10 cellular contexts compared by ENCODE assay signal in genomic region chr17:66549312-66549705, GRCh38.
DNase-seq lines count a peak whose midpoint lies in the region; ATAC-seq and TF ChIP-seq lines count a peak whose summit lies in the region.
"Had no signal": no experiment of that assay in that cellular context is flagged by ENCODE, and none has a peak within 500 bp of the region (broad histone marks: within the 10 kb centered on the region; RNA-seq: fewer than 3 reads in every experiment).

No MANE protein-coding gene starts in this region.

- peaks cover 22% of the 10 kb centered on the region for H3K9me3 Mint-ChIP-seq in HFFc6
- peaks cover 4% of the 10 kb centered on the region for H3K9me3 Mint-ChIP-seq in stimulated activated effector memory CD8-positive, alpha-beta T cell treated with anti-CD3 and anti-CD28 coated beads, Interleukin-12 subunit alpha, Interleukin-12 subunit beta, amount 100 ng/mL, for 72 hours
- H3K9me3 Mint-ChIP-seq in activated naive CD4-positive, alpha-beta T cell treated with anti-CD3 and anti-CD28 coated beads, Interleukin-2, amount 50 U/mL, for 72 hours: peaks cover 0 to 11% of the 10 kb centered on the region in 2 donors

- H3K79me2 ChIP-seq in SU-DHL-6 (ENCODE audit: insufficient read depth, low read length): peaks cover 88% of the 10 kb centered on the region

- peak overlapping the region; percentile 85 for H3K27ac Mint-ChIP-seq in HFFc6
- no peak overlapping the region for H3K27ac Mint-ChIP-seq in stimulated activated effector memory CD8-positive, alpha-beta T cell treated with anti-CD3 and anti-CD28 coated beads, Interleukin-12 subunit alpha, Interleukin-12 subunit beta, amount 100 ng/mL, for 72 hours
- H3K27ac Mint-ChIP-seq in activated naive CD4-positive, alpha-beta T cell treated with anti-CD3 and anti-CD28 coated beads, Interleukin-2, amount 50 U/mL, for 72 hours: peak overlapping the region in 1 of 2 donors; percentile 13

- no peak for TF ChIP-seq CTCF in HFFc6 (IDR thresholded peaks at IDR 0.05)
- no peak for TF ChIP-seq CTCF in SU-DHL-6 (IDR thresholded peaks at IDR 0.05; ENCODE audit: insufficient read depth, low read length, poor library complexity, severe bottlenecking)
- no peak for TF ChIP-seq CTCF in fibroblast of the aortic adventitia (IDR thresholded peaks at IDR 0.05; ENCODE audit: insufficient read depth, low read length)

- H3K4me3 ChIP-seq in SU-DHL-6 (ENCODE audit: insufficient read depth, low read length, poor library complexity, severe bottlenecking) (no peak overlapping the region), fibroblast of the aortic adventitia (ENCODE audit: low read depth, low read length) (no peak overlapping the region)

- no peaks in the 10 kb centered on the region for H3F3A ChIP-seq in SU-DHL-6 (ENCODE audit: insufficient read depth)

- no peaks in the 10 kb centered on the region for H4K20me1 ChIP-seq in SU-DHL-6 (ENCODE audit: low read depth, low read length)

- H3K27me3 Mint-ChIP-seq in HFFc6 (ENCODE audit: insufficient read depth): peaks cover 1% of the 10 kb centered on the region

- H3K27ac ChIP-seq in SU-DHL-6 (ENCODE audit: low read depth, low read length): peak overlapping the region; percentile 3; the same call in 1 of the 2 replicates
- H3K27ac ChIP-seq: WERI-Rb-1 had no signal

- peak; percentile 6 for ATAC-seq in stimulated activated effector memory CD8-positive, alpha-beta T cell treated with anti-CD3 and anti-CD28 coated beads, Interleukin-12 subunit alpha, Interleukin-12 subunit beta, amount 100 ng/mL, for 72 hours
- no peak for ATAC-seq in activated naive CD4-positive, alpha-beta T cell treated with anti-CD3 and anti-CD28 coated beads, Interleukin-2, amount 50 U/mL, for 72 hours
- ATAC-seq in HG03108 (IDR thresholded peaks at IDR 0.05; ENCODE audit: unreplicated experiment): no peak

- no peak overlapping the region for H3K9ac ChIP-seq in SU-DHL-6 (ENCODE audit: low read length)

- H3K27me3 ChIP-seq in SU-DHL-6 (ENCODE audit: low read length): no peaks in the 10 kb centered on the region

- H3K36me3 Mint-ChIP-seq in HFFc6 (ENCODE audit: low read depth): peaks cover 36% of the 10 kb centered on the region
- peaks cover 9% of the 10 kb centered on the region for H3K36me3 Mint-ChIP-seq in stimulated activated effector memory CD8-positive, alpha-beta T cell treated with anti-CD3 and anti-CD28 coated beads, Interleukin-12 subunit alpha, Interleukin-12 subunit beta, amount 100 ng/mL, for 72 hours
- H3K36me3 Mint-ChIP-seq in activated naive CD4-positive, alpha-beta T cell treated with anti-CD3 and anti-CD28 coated beads, Interleukin-2, amount 50 U/mL, for 72 hours: peaks cover 7 to 42% of the 10 kb centered on the region in 2 donors

- no peaks in the 10 kb centered on the region for H3K9me3 ChIP-seq in SU-DHL-6 (ENCODE audit: insufficient read depth, low read length)

- no peak overlapping the region for H2AFZ ChIP-seq in SU-DHL-6 (ENCODE audit: low read depth, low read length, severe bottlenecking)

- no peak overlapping the region for H3K4me2 ChIP-seq in SU-DHL-6 (ENCODE audit: low read depth, low read length, poor library complexity, severe bottlenecking)

- peaks cover 74% of the 10 kb centered on the region for H3K4me1 Mint-ChIP-seq in HFFc6 (ENCODE audit: low read depth)
- peaks cover 27% of the 10 kb centered on the region for H3K4me1 Mint-ChIP-seq in stimulated activated effector memory CD8-positive, alpha-beta T cell treated with anti-CD3 and anti-CD28 coated beads, Interleukin-12 subunit alpha, Interleukin-12 subunit beta, amount 100 ng/mL, for 72 hours

- H3K36me3 ChIP-seq in SU-DHL-6 (ENCODE audit: low read length): 0 out of 2 replicates have a peak, but pooled peaks cover 8% of the 10 kb centered on the region
- H3K36me3 ChIP-seq: WERI-Rb-1 had no signal

- DNase-seq in HFFc6 (peak; percentile 66), fibroblast of the aortic adventitia (ENCODE audit: low read depth) (peak; percentile 92), DMS 273 treated with DMSO at 0.1 percent for 48 hours (lab: John Stamatoyannopoulos, UW) (no peak)
- DNase-seq in stimulated activated effector memory CD8-positive, alpha-beta T cell treated with anti-CD3 and anti-CD28 coated beads, Interleukin-12 subunit alpha, Interleukin-12 subunit beta, amount 100 ng/mL, for 72 hours (ENCODE audit: low spot score in 2 of 2): no peak
- DNase-seq in activated naive CD4-positive, alpha-beta T cell treated with anti-CD3 and anti-CD28 coated beads, Interleukin-2, amount 50 U/mL, for 72 hours (ENCODE audit: low spot score in 2 of 2): no peak
- DNase-seq: stimulated activated naive CD4-positive, alpha-beta T cell; WERI-Rb-1 had no signal

- H3K4me3 Mint-ChIP-seq in HFFc6: peak overlapping the region; percentile 67
- H3K4me3 Mint-ChIP-seq in stimulated activated effector memory CD8-positive, alpha-beta T cell treated with anti-CD3 and anti-CD28 coated beads, Interleukin-12 subunit alpha, Interleukin-12 subunit beta, amount 100 ng/mL, for 72 hours: no peak overlapping the region
- H3K4me3 Mint-ChIP-seq: nephron had no signal

- no peaks in the 10 kb centered on the region for H3K9me2 ChIP-seq in SU-DHL-6 (replicated peaks; ENCODE audit: insufficient read depth, low read length)

Comparison
In these comparisons a context has a peak if more than half of its experiments do, and no peak if none do; other contexts are left out.
1. DNase-seq: peak in HFFc6 (single experiment) and fibroblast of the aortic adventitia (single experiment); none in stimulated activated effector memory CD8-positive, alpha-beta T cell treated with anti-CD3 and anti-CD28 coated beads, Interleukin-12 subunit alpha, Interleukin-12 subunit beta, amount 100 ng/mL, for 72 hours (0 of 2), activated naive CD4-positive, alpha-beta T cell treated with anti-CD3 and anti-CD28 coated beads, Interleukin-2, amount 50 U/mL, for 72 hours (0 of 2) and DMS 273 treated with DMSO at 0.1 percent for 48 hours (single experiment).